ENCODE assay signal across 19 cellular contexts in the genomic region with DNA sequence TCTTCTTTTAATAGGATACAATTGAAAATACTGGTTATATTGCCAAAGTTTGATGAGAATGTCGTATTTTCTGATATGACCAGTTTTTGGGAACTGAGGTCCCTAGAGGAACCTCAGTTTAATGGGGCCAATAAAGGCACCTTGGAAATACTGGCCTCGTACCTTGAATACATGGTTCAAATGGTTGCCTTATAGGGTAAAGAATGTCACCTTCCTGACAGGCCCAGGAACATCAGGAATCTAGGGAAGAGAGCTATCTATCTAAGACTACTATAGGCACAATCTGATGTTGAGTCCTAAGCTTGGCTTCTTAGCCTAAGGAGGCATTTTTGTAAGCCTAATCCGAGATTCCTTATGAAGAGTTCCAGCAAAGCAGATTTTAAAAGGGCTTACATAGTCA. TPM values are rescaled to one million over a fixed set of nuclear protein-coding genes. Genes with fewer than 3 reads are reported as not detected.
A peak's percentile ranks its signal among the peaks of the same experiment; 100 is the strongest.
DNase-seq lines count a peak whose midpoint lies in the region; FAIRE-seq and TF ChIP-seq lines count a peak whose summit lies in the region.
"Had no signal": no experiment of that assay in that cellular context is flagged by ENCODE, and none has a peak within 500 bp of the region (broad histone marks: within the 10 kb centered on the region; RNA-seq: fewer than 3 reads in every experiment).

No MANE protein-coding gene starts in this region.

- H3K27me3 Mint-ChIP-seq in nephron progenitor cell (ENCODE audit: low read depth, poor library complexity), result peaks cover 3% of the 10 kb centered on the region
- H3K27me3 Mint-ChIP-seq in Calu3 (ENCODE audit: unreplicated experiment), result no peaks in the 10 kb centered on the region

- H4K5ac ChIP-seq in H1 (ENCODE audit: insufficient read length, low read depth, low read length), result no peak overlapping the region
- no peak overlapping the region for H4K5ac ChIP-seq in mesendoderm (ENCODE audit: low read length)

- 80% methylated on average over 3 of the region's 3 CpGs; no CpG with 5 or more reads in 1 of the 2 experiments for WGBS in H1 (ENCODE audit: extremely low coverage in 1 of 2, insufficient coverage in 1 of 2, insufficient read length in 1 of 2, insufficient replicate concordance in 2 of 2, low coverage in 1 of 2, low lambda C conversion rate in 2 of 2, missing lambda C conversion rate in 1 of 2), 2 experiments
- no CpG with 5 or more reads among the region's 3 CpGs for WGBS in mesendoderm (ENCODE audit: extremely low coverage, insufficient coverage, low lambda C conversion rate)

- H3K4ac ChIP-seq in H1 (replicated peaks; ENCODE audit: insufficient read length, low read depth, low read length), result no peak overlapping the region
- H3K4ac ChIP-seq in mesendoderm (ENCODE audit: low read depth, low read length), result no peak overlapping the region

- H2BK12ac ChIP-seq in H1 (ENCODE audit: low read depth, low read length), result no peak overlapping the region

- CTCF ChIA-PET in H1 (lab: Charles Lee; ENCODE audit: partially characterized antibody) (interaction anchor here (1.9 kb wide), 1 partner anchor 11 kb away, joined by 6 read pairs; no protein-coding TSS in a partner anchor), Calu3 (lab: Charles Lee) (no interaction called here)

- H2BK120ac ChIP-seq in H1 (replicated peaks; ENCODE audit: low read depth, low read length) (no peak overlapping the region), mesendoderm (ENCODE audit: low read depth, low read length) (no peak overlapping the region)

- no peak for TF ChIP-seq POLR2A in H1 (IDR thresholded peaks at IDR 0.05; ENCODE audit: control extremely low read depth in 1 of 2, low read depth in 2 of 2, low read length in 2 of 2)

- H3K27ac Mint-ChIP-seq in nephron progenitor cell (no peak overlapping the region), Calu3 (ENCODE audit: unreplicated experiment) (no peak overlapping the region)
- H3K27ac Mint-ChIP-seq: CD4-positive, alpha-beta memory T cell had no signal

- no peaks in the 10 kb centered on the region; a peak in 1 of 4 replicates for H3K9me3 ChIP-seq in H1 (ENCODE audit: insufficient read depth in 2 of 2, low read depth in 1 of 2, low read length in 1 of 2)

- FAIRE-seq in H1 (lab: Jason Lieb, UNC), result no peak
- FAIRE-seq: GM12891, GM18507 had no signal

- no peak overlapping the region for H3K18ac ChIP-seq in H1 (ENCODE audit: extremely low read depth, low read length)
- no peak overlapping the region for H3K18ac ChIP-seq in mesendoderm (ENCODE audit: low read length)

- no TSS peak for BruUV-seq in Calu3 (replicated peaks; lab: Mats Ljungman, UMichigan)

- H3K4me3 ChIP-seq in H1 (ENCODE audit: extremely low read depth in 1 of 4, insufficient read depth in 2 of 4, low read depth in 3 of 4, low read length in 4 of 4) (no peak overlapping the region), mesendoderm (ENCODE audit: low read length) (no peak overlapping the region)

- no peak overlapping the region for H3K4me2 ChIP-seq in H1 (ENCODE audit: insufficient read depth in 1 of 2, low read depth in 2 of 2, low read length in 2 of 2)
- H3K4me2 ChIP-seq in mesendoderm (ENCODE audit: low read length), result no peak overlapping the region

- H3K9me3 Mint-ChIP-seq in nephron progenitor cell (no peaks in the 10 kb centered on the region), Calu3 (ENCODE audit: low read depth, unreplicated experiment) (no peaks in the 10 kb centered on the region)

- H3K36me3 Mint-ChIP-seq in nephron progenitor cell (ENCODE audit: low read depth) (peaks cover 9% of the 10 kb centered on the region), Calu3 (ENCODE audit: insufficient read depth, unreplicated experiment) (no peaks in the 10 kb centered on the region)
- H3K36me3 Mint-ChIP-seq: CD4-positive, alpha-beta memory T cell had no signal

- H3K27me3 ChIP-seq in H1 (replicated peaks in 1 of 4; ENCODE audit: control insufficient read depth in 3 of 4, extremely low read depth in 1 of 4, insufficient read depth in 3 of 4, low read length in 3 of 4), result peaks cover 0 to 3% (median 0%) of the 10 kb centered on the region in 4 experiments; a peak in 1 of 7 replicates
- H3K27me3 ChIP-seq in mesendoderm (ENCODE audit: insufficient read depth, low read length, poor library complexity), result no peaks in the 10 kb centered on the region

- TF ChIP-seq EP300 in H1 (IDR thresholded peaks at IDR 0.05; ENCODE audit: borderline replicate concordance in 1 of 2, low read depth in 2 of 2, low read length in 2 of 2), result no peak

- H3K79me1 ChIP-seq in H1 (ENCODE audit: low read depth, low read length), result no peaks in the 10 kb centered on the region; the same call in 1 of the 2 replicates
- peaks cover 2% of the 10 kb centered on the region for H3K79me1 ChIP-seq in mesendoderm (ENCODE audit: low read length)

- no peaks in the 10 kb centered on the region for H3K23me2 ChIP-seq in H1 (ENCODE audit: low read depth, low read length)

- H3K79me2 ChIP-seq in H1 (ENCODE audit: control insufficient read depth in 1 of 2, insufficient read depth in 2 of 2, low read length in 2 of 2) (peaks cover 0 to 3% of the 10 kb centered on the region in 2 experiments; a peak in 1 of 4 replicates), mesendoderm (ENCODE audit: control insufficient read depth, insufficient read depth, low read length) (no peaks in the 10 kb centered on the region)

- TF ChIP-seq RAD21 in H1 (IDR thresholded peaks at IDR 0.05 in 1 of 2, conservative IDR thresholded peaks at IDR 0.05 in 1 of 2; ENCODE audit: low read depth in 2 of 2, low read length in 2 of 2), result no peak

- no peak overlapping the region for H2AFZ ChIP-seq in H1 (ENCODE audit: low read length)

- H3K27ac ChIP-seq in H1 (ENCODE audit: low read depth, low read length) (no peak overlapping the region), mesendoderm (ENCODE audit: low read depth, low read length) (no peak overlapping the region)

- H2BK20ac ChIP-seq in H1 (ENCODE audit: low read length), result no peak overlapping the region

- intact Hi-C loops in Calu3 (cut with micrococcal nuclease; ENCODE audit: unreplicated experiment), result no loop called here

- no peaks in the 10 kb centered on the region for H4K20me1 ChIP-seq in H1 (replicated peaks in 1 of 2; ENCODE audit: control insufficient read depth in 1 of 2, insufficient read depth in 2 of 2, low read length in 2 of 2)

- no peak overlapping the region for H3K4me3 Mint-ChIP-seq in nephron progenitor cell
- no peak overlapping the region for H3K4me3 Mint-ChIP-seq in Calu3 (ENCODE audit: low read depth, unreplicated experiment)
- H3K4me3 Mint-ChIP-seq: CD4-positive, alpha-beta memory T cell had no signal

- no peak overlapping the region for H4K8ac ChIP-seq in H1 (ENCODE audit: extremely low read depth, insufficient read depth, low read length)
- H4K8ac ChIP-seq in mesendoderm (ENCODE audit: low read depth, low read length), result no peak overlapping the region

- POLR2A ChIA-PET in H1 (lab: Charles Lee; ENCODE audit: partially characterized antibody), result interaction anchor here (0.8 to 1.7 kb wide), 2 partner anchors 9 to 135 kb away, joined by 4 to 6 read pairs; partner anchors contain the start of gene SHTN1

- no peak overlapping the region for H2BK5ac ChIP-seq in H1 (ENCODE audit: low read depth, low read length)
- H2BK5ac ChIP-seq in mesendoderm (ENCODE audit: low read length), result no peak overlapping the region

- H3K36me3 ChIP-seq in H1 (ENCODE audit: control insufficient read depth in 2 of 4, insufficient read depth in 4 of 4, low read length in 3 of 4), result no peaks in the 10 kb centered on the region
- no peaks in the 10 kb centered on the region for H3K36me3 ChIP-seq in mesendoderm (ENCODE audit: control insufficient read depth, insufficient read depth, low read length)

- H3K4me1 ChIP-seq in H1 (replicated peaks in 1 of 4; ENCODE audit: control insufficient read depth in 3 of 4, insufficient read depth in 4 of 4, low read length in 3 of 4) (peaks cover 0 to 7% (median 2%) of the 10 kb centered on the region in 4 experiments; a peak in 2 of 7 replicates), mesendoderm (ENCODE audit: control insufficient read depth, low read depth, low read length) (no peaks in the 10 kb centered on the region)

- DNase-seq in NCI-H82 treated with DMSO at 0.1 percent for 48 hours (lab: John Stamatoyannopoulos, UW; ENCODE audit: unreplicated experiment), result peak; percentile 27
- no peak for DNase-seq in H1 (ENCODE audit: low read depth in 1 of 2, low spot score in 2 of 2)
- peak; percentile 41 for DNase-seq in mesendoderm
- peak; percentile 36 for DNase-seq in superior temporal gyrus (ENCODE audit: extremely low spot score)
- DNase-seq in nephron progenitor cell, result no peak
- DNase-seq in HuH-7.5 (ENCODE audit: low spot score), result no peak
- no peak for DNase-seq in Calu3
- no peak for DNase-seq in globus pallidus (ENCODE audit: low spot score)
- DNase-seq: C1 segment of cervical spinal cord; CD4-positive, alpha-beta memory T cell; COR-L47; DMS53; DMS79 treated with DMSO at 0.1 percent for 48 hours; GF-D8; GOT3; H7; HCEC 1CT had no signal

- H3K4me1 Mint-ChIP-seq in nephron progenitor cell, result peaks cover 2% of the 10 kb centered on the region
- peaks cover 14% of the 10 kb centered on the region for H3K4me1 Mint-ChIP-seq in Calu3 (ENCODE audit: low read depth, unreplicated experiment)
- H3K4me1 Mint-ChIP-seq: CD4-positive, alpha-beta memory T cell had no signal

- H3K9ac ChIP-seq in H1 (replicated peaks in 1 of 4; ENCODE audit: extremely low read depth in 1 of 4, low read depth in 3 of 4, low read length in 3 of 4) (no peak overlapping the region), mesendoderm (ENCODE audit: low read length) (no peak overlapping the region)

- TF ChIP-seq CTCF in H1 (IDR thresholded peaks at IDR 0.05; ENCODE audit: control extremely low read depth in 1 of 3, insufficient read depth in 1 of 3, low read depth in 1 of 3, low read length in 3 of 3) (no peak), nephron progenitor cell (IDR thresholded peaks at IDR 0.05) (no peak), Calu3 (IDR thresholded peaks at IDR 0.05; ENCODE audit: unreplicated experiment) (no peak)

- H3K23ac ChIP-seq in H1 (ENCODE audit: insufficient read length) (no peak overlapping the region), mesendoderm (ENCODE audit: low read length) (no peak overlapping the region)

- H3K56ac ChIP-seq in H1 (replicated peaks; ENCODE audit: insufficient read length, low read depth, low read length), result no peak overlapping the region
- H3K56ac ChIP-seq in mesendoderm (ENCODE audit: low read length), result no peak overlapping the region

- H2BK15ac ChIP-seq in H1 (ENCODE audit: low read length) (no peak overlapping the region), mesendoderm (replicated peaks; ENCODE audit: low read depth) (no peak overlapping the region)

- H4K91ac ChIP-seq in H1 (replicated peaks; ENCODE audit: insufficient read length, low read length), result no peak overlapping the region

- H3K14ac ChIP-seq in H1 (ENCODE audit: insufficient read length), result no peak overlapping the region

- no peak overlapping the region for H2AK5ac ChIP-seq in H1 (ENCODE audit: low read depth, low read length)
- H2AK5ac ChIP-seq in mesendoderm (ENCODE audit: low read length), result no peak overlapping the region

RNA-seq across cellular contexts. Expression of gene SHTN1, which starts 9.3 kb away (rescaled TPM):
- 12.7 and 13.9 TPM in 2 replicates for total RNA-seq in H1 (2021; fragmentation: NEBNext Ultra II Directional; extraction: Animal tissue kit (Norgen Biotek cat#: 25700))
- polyA plus RNA-seq in H1 (2011; rRNA removed), result 1.7 and 3.3 TPM in 2 replicates
- polyA plus RNA-seq in H1 (2011; cell fraction: cytosol; rRNA removed), result 4.5 TPM
- 3.7 TPM for polyA plus RNA-seq in H1 (2011; cell fraction: nucleus; rRNA removed)
- 7.9 to 11.9 TPM (median 8.9 TPM) in 4 replicates for polyA plus RNA-seq in H1 (2012, experiment 1 of 2)
- polyA plus RNA-seq in H1 (2012, experiment 2 of 2), result 0.94 TPM
- 13.9 TPM for polyA plus RNA-seq in H1 (2013, experiment 1 of 2)
- polyA plus RNA-seq in H1 (2013, experiment 2 of 2), result 14.4 TPM
- 2.3 and 4.8 TPM in 2 replicates for polyA minus RNA-seq in H1 (2011; rRNA and poly(A)+ RNA removed)
- polyA minus RNA-seq in H1 (2011; cell fraction: cytosol; rRNA and poly(A)+ RNA removed), result 6.6 TPM
- 10.2 TPM for polyA minus RNA-seq in H1 (2011; cell fraction: nucleus; rRNA and poly(A)+ RNA removed)
- 13.0 TPM for polyA plus RNA-seq in mesendoderm (2013, experiment 1 of 2)
- polyA plus RNA-seq in mesendoderm (2013, experiment 2 of 2), result 13.9 TPM
- 29.9 and 32.3 TPM in 2 replicates for total RNA-seq in Calu3 (2022)

Comparison
In these comparisons a context has a peak if more than half of its experiments do, and no peak if none do; other contexts are left out.
1. DNase-seq: peak in NCI-H82 treated with DMSO at 0.1 percent for 48 hours (single experiment), mesendoderm (single experiment) and superior temporal gyrus (single experiment); none in H1 (0 of 2), nephron progenitor cell (single experiment), HuH-7.5 (single experiment), Calu3 (single experiment) and globus pallidus (single experiment).